ENCODE assay signal across 11 cellular contexts in the genomic region with DNA sequence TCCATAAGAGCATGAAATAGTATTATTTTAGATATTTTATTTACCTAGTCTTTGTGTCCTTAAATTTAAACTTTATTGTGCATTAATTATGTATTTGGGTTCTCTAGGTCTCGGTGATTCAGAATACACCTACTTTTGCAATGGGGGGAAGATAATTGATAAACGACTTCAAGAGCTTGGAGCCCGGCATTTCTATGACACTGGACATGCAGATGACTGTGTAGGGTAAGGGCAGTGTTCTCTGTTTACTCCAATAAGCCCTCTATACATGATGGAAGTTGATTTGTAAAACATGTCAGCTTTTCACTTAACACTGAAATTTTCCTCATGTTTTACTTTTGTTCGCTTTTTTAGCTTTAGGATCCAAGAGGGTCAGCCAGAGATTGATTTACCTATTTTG. TPM values are rescaled to one million over a fixed set of nuclear protein-coding genes. Genes with fewer than 3 reads are reported as not detected.
"Had no signal": no experiment of that assay in that cellular context is flagged by ENCODE, and none has a peak within 500 bp of the region (broad histone marks: within the 10 kb centered on the region; RNA-seq: fewer than 3 reads in every experiment).

No MANE protein-coding gene starts in this region.

- DNase-seq: H9, HCEC 1CT, HFFc6, KBM-7 had no signal

- H2AFZ ChIP-seq: GM23338 had no signal

- H3K27ac ChIP-seq: HL-60 had no signal

- H3K4me3 ChIP-seq: GM23338 had no signal

- H3K4me3 Mint-ChIP-seq: GM23338, H9, HFFc6, IgD-negative memory B cell had no signal

- H3K4me2 ChIP-seq: GM23338 had no signal

- H3K27me3 Mint-ChIP-seq: IgD-negative memory B cell had no signal

- FAIRE-seq: H1, H54, HepG2 had no signal

- ATAC-seq: GM23338, HepG2 had no signal

- H3K27ac Mint-ChIP-seq: GM23338, H9, HFFc6, IgD-negative memory B cell had no signal

RNA-seq across cellular contexts. Expression of a gene that starts 24.2 kb away (rescaled TPM):
- total RNA-seq: HFFc6, HT1080 had no signal
- polyA plus RNA-seq: HepG2, IgD-negative memory B cell had no signal
